Comparison of ENCODE assay signal across 25 cellular contexts in genomic region chr2:180161415-180161814, GRCh38.
"Had no signal": no experiment of that assay in that cellular context is flagged by ENCODE, and none has a peak within 500 bp of the region (broad histone marks: within the 10 kb centered on the region; RNA-seq: fewer than 3 reads in every experiment).

No MANE protein-coding gene starts in this region.

- DNase-seq: IMR-90, Karpas-422, KG1, MG63, NCI-H1092, NCI-H1105 treated with DMSO at 0.1 percent for 48 hours, NCI-H1417 treated with DMSO at 0.1 percent for 48 hours, NCI-H146, NCI-H1694 treated with DMSO at 0.1 percent for 48 hours, NCI-H1930, NCI-H2081, NCI-H2107, NCI-H2171 treated with DMSO at 0.1 percent for 48 hours, NCI-H345, NCI-H446 treated with DMSO at 0.1 percent for 48 hours, NCI-H524, NCI-H526 treated with DMSO at 0.1 percent for 48 hours, NCI-H774, PC-3, SHP77, SW 1271, T-cell had no signal

- H3K36me3 ChIP-seq: MG63 had no signal

- H3K4me3 ChIP-seq: MG63 had no signal

- H3K27me3 ChIP-seq: MG63 had no signal

- H3K9me3 ChIP-seq: MG63 had no signal

- ATAC-seq: HepG2, Panc1, PC-3, T-cell had no signal

- H3K27ac ChIP-seq: RWPE1 had no signal
